ENCODE assay signal across 8 cellular contexts in genomic region chr16:67884684-67885083, GRCh38. TPM values are rescaled to one million over a fixed set of nuclear protein-coding genes. Genes with fewer than 3 reads are reported as not detected.
DNase-seq lines count a peak whose midpoint lies in the region; ATAC-seq and TF ChIP-seq lines count a peak whose summit lies in the region.

NRN1L (plus strand) TSS chr16:67884885; CDS start chr16:67884904, 19 bp downstream.

- H3K23ac ChIP-seq in trophoblast cell (ENCODE audit: low read length) = no peak within 1 kb of the TSS

- no peak within 1 kb of the TSS for H2BK5ac ChIP-seq in trophoblast cell (ENCODE audit: low read depth, low read length, poor library complexity)

- no peak within 1 kb of the TSS for H3K4ac ChIP-seq in trophoblast cell (ENCODE audit: low read depth, low read length)

- H3K4me2 ChIP-seq in trophoblast cell (ENCODE audit: low read length) = no peak within 1 kb of the TSS
- no peak within 1 kb of the TSS for H3K4me2 ChIP-seq in Karpas-422 (ENCODE audit: low read depth, low read length, poor library complexity, severe bottlenecking)

- H3K9me3 ChIP-seq in HUES6 (ENCODE audit: control insufficient read depth, insufficient read depth, low read depth, low read length) = no peaks in the 10 kb centered on the region
- no peaks in the 10 kb centered on the region for H3K9me3 ChIP-seq in WERI-Rb-1 (ENCODE audit: severe bottlenecking)
- H3K9me3 ChIP-seq in cardiac muscle cell (ENCODE audit: low read depth) = no peaks in the 10 kb centered on the region
- peaks cover 3% of the 10 kb centered on the region for H3K9me3 ChIP-seq in trophoblast cell (ENCODE audit: insufficient read depth, low read depth, low read length)
- H3K9me3 ChIP-seq in Karpas-422 (ENCODE audit: low read length) = no peaks in the 10 kb centered on the region

- no peak within 1 kb of the TSS for H3K18ac ChIP-seq in trophoblast cell (ENCODE audit: low read length)

- DNase-seq in WERI-Rb-1 (peak; percentile 92), cardiac muscle cell (ENCODE audit: low read depth in 1 of 2, low spot score in 1 of 2) (peak; percentile 90 to 95), trophoblast cell (peak; percentile 46 to 63), NCI-H1092 treated with DMSO at 0.1 percent for 48 hours (lab: John Stamatoyannopoulos, UW) (no peak), Karpas-422 (no peak), T-helper 1 cell (no peak)

- H3K27me3 ChIP-seq in HUES6 (ENCODE audit: control insufficient read depth, insufficient read depth, low read length) (no peaks in the 10 kb centered on the region), WERI-Rb-1 (ENCODE audit: insufficient read depth, low read depth, severe bottlenecking) (no peaks in the 10 kb centered on the region), cardiac muscle cell (no peaks in the 10 kb centered on the region), trophoblast cell (ENCODE audit: insufficient read depth, low read length) (no peaks in the 10 kb centered on the region), Karpas-422 (ENCODE audit: low read length) (no peaks in the 10 kb centered on the region)

- H4K20me1 ChIP-seq in Karpas-422 (ENCODE audit: insufficient read depth, low read depth, low read length) = 0 out of 2 replicates have a peak, but pooled peaks cover 4% of the 10 kb centered on the region

- H3K27ac ChIP-seq in HUES6 (ENCODE audit: low read depth, low read length) = no peak within 1 kb of the TSS
- H3K27ac ChIP-seq in WERI-Rb-1 = peak within 1 kb of the TSS; percentile 75
- H3K27ac ChIP-seq in cardiac muscle cell = no peak within 1 kb of the TSS
- H3K27ac ChIP-seq in trophoblast cell (ENCODE audit: low read depth, low read length) = no peak within 1 kb of the TSS
- no peak within 1 kb of the TSS for H3K27ac ChIP-seq in Karpas-422 (ENCODE audit: low read length)

- H4K8ac ChIP-seq in trophoblast cell (ENCODE audit: low read depth, low read length) = no peak within 1 kb of the TSS

- H3K14ac ChIP-seq in trophoblast cell (ENCODE audit: low read length) = no peak within 1 kb of the TSS

- no peaks in the 10 kb centered on the region for H3K9me2 ChIP-seq in Karpas-422 (replicated peaks; ENCODE audit: insufficient read depth, low read length)

- no peak within 1 kb of the TSS for H2BK12ac ChIP-seq in trophoblast cell (ENCODE audit: low read length)

- H3K36me3 ChIP-seq in HUES6 (ENCODE audit: control insufficient read depth, insufficient read depth, low read length) = peaks cover 45% of the 10 kb centered on the region
- peaks cover 48% of the 10 kb centered on the region for H3K36me3 ChIP-seq in WERI-Rb-1
- peaks cover 18% of the 10 kb centered on the region for H3K36me3 ChIP-seq in cardiac muscle cell
- peaks cover 47 to 48% of the 10 kb centered on the region in 2 experiments for H3K36me3 ChIP-seq in trophoblast cell (ENCODE audit: control insufficient read depth in 1 of 2, insufficient read depth in 2 of 2, low read length in 2 of 2)
- H3K36me3 ChIP-seq in Karpas-422 (ENCODE audit: insufficient read depth, low read length) = peaks cover 5% of the 10 kb centered on the region; the same call in 1 of the 2 replicates

- H3K4me1 ChIP-seq in HUES6 (ENCODE audit: control insufficient read depth, insufficient read depth, low read length) (peaks cover 28% of the 10 kb centered on the region; the same call in 1 of the 2 replicates), cardiac muscle cell (ENCODE audit: low read depth) (no peaks in the 10 kb centered on the region), trophoblast cell (ENCODE audit: control insufficient read depth in 1 of 2, insufficient read depth in 2 of 2, low read length in 2 of 2) (peaks cover 20 to 25% of the 10 kb centered on the region in 2 experiments), Karpas-422 (ENCODE audit: low read length) (no peaks in the 10 kb centered on the region)

- peak within 1 kb of the TSS; percentile 37 for H3K4me3 ChIP-seq in HUES6 (ENCODE audit: low read depth, low read length)
- no peak within 1 kb of the TSS for H3K4me3 ChIP-seq in WERI-Rb-1 (ENCODE audit: low read depth, low read length)
- no peak within 1 kb of the TSS for H3K4me3 ChIP-seq in cardiac muscle cell
- H3K4me3 ChIP-seq in trophoblast cell (ENCODE audit: low read depth, low read length) = no peak within 1 kb of the TSS
- no peak within 1 kb of the TSS for H3K4me3 ChIP-seq in Karpas-422 (ENCODE audit: low read length)

- no peak within 1 kb of the TSS for H4K91ac ChIP-seq in trophoblast cell (ENCODE audit: low read depth, low read length)

- H2BK120ac ChIP-seq in trophoblast cell (ENCODE audit: insufficient read depth, low read length, poor library complexity) = no peak within 1 kb of the TSS

- no peak within 1 kb of the TSS for H2AFZ ChIP-seq in trophoblast cell (ENCODE audit: insufficient read depth, low read length, poor library complexity)
- H2AFZ ChIP-seq in Karpas-422 (ENCODE audit: low read length) = no peak within 1 kb of the TSS

- WGBS in trophoblast cell (ENCODE audit: extremely low coverage, insufficient coverage, insufficient read length) = no CpG with 5 or more reads among the region's 22 CpGs

- no peak within 1 kb of the TSS for H4K12ac ChIP-seq in trophoblast cell (ENCODE audit: low read depth, low read length)

- ATAC-seq in HG03571 (IDR thresholded peaks at IDR 0.05; ENCODE audit: unreplicated experiment) = no peak

- peaks cover 2% of the 10 kb centered on the region for H3K79me1 ChIP-seq in trophoblast cell (ENCODE audit: low read length)

- TF ChIP-seq CTCF in WERI-Rb-1 (IDR thresholded peaks at IDR 0.05; ENCODE audit: low read depth, low read length) (no peak), cardiac muscle cell (IDR thresholded peaks at IDR 0.05; ENCODE audit: low read depth, low read length) (no peak)

- H2AK5ac ChIP-seq in trophoblast cell (ENCODE audit: low read length) = no peak within 1 kb of the TSS

- H3K79me2 ChIP-seq in trophoblast cell (ENCODE audit: control insufficient read depth, insufficient read depth, low read length, poor library complexity) = no peaks in the 10 kb centered on the region
- no peaks in the 10 kb centered on the region for H3K79me2 ChIP-seq in Karpas-422 (ENCODE audit: low read length)

- peak within 1 kb of the TSS; percentile 3 for H3K9ac ChIP-seq in HUES6 (ENCODE audit: low read length)
- no peak within 1 kb of the TSS for H3K9ac ChIP-seq in trophoblast cell (ENCODE audit: low read length)
- H3K9ac ChIP-seq in Karpas-422 (ENCODE audit: low read length) = no peak within 1 kb of the TSS

RNA-seq across cellular contexts. Expression of gene NRN1L, which starts in this region (rescaled TPM):
- 2.2 and 4.8 TPM in 2 replicates for total RNA-seq in cardiac muscle cell
- 0.32 and 0.73 TPM in 2 replicates for polyA plus RNA-seq in cardiac muscle cell
- polyA plus RNA-seq in trophoblast cell (2013) = 3.8 and 4.2 TPM in 2 replicates
- total RNA-seq in Karpas-422 (2014; rRNA removed; shearing (Covaris generic); ENCODE audit: low replicate concordance) = 0.56 TPM in 1 of 2 replicates, not detected in the other

Comparison
In these comparisons a context has a peak if more than half of its experiments do, and no peak if none do; other contexts are left out.
1. DNase-seq: peak in WERI-Rb-1 (single experiment), cardiac muscle cell (2 of 2) and trophoblast cell (2 of 2); none in NCI-H1092 treated with DMSO at 0.1 percent for 48 hours (single experiment), Karpas-422 (single experiment) and T-helper 1 cell (0 of 5).